In the genomic region with DNA sequence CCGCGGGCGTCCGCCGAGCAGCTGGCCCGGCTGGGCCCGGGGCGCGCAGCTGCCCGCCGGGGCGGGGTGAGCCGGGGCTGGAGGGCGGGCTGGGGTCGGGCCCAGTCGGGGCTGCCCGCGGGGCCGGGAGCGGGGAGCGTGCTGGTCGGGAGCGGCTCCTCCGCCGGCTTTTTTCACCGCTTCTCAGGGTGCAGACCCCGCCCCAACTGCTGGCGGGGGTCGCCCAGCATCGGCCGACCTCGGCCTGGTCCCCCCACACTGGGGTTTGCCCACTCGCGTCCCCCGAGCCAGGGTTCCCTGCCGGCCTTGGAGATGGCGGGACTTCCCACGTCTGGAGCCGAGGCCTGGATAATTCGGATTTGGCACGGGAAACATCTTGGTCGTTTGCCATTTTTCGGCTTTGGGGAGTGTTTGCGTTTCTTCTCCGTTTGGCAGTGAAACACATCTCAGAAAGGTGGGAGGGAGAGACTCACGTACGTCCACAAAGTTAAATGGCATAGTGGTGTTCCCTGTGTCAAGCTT, we compare ENCODE assay signal across 8 cellular contexts. TPM values are rescaled to one million over a fixed set of nuclear protein-coding genes. Genes with fewer than 3 reads are reported as not detected.
DNase-seq lines count a peak whose midpoint lies in the region; ATAC-seq, FAIRE-seq and TF ChIP-seq lines count a peak whose summit lies in the region.

No MANE protein-coding gene starts in this region.

- no peaks in the 10 kb centered on the region for H3K9me3 ChIP-seq in AG04450 (ENCODE audit: control insufficient read depth, insufficient read depth, low read length)

- H3K36me3 ChIP-seq in bronchial epithelial cell (ENCODE audit: control insufficient read depth, insufficient read depth, low read length): peaks cover 1% of the 10 kb centered on the region

- ATAC-seq in GM18520 (IDR thresholded peaks at IDR 0.05; ENCODE audit: unreplicated experiment) (peak; percentile 2), HG03159 (IDR thresholded peaks at IDR 0.05; ENCODE audit: unreplicated experiment) (peak; percentile 13), GM18870 (IDR thresholded peaks at IDR 0.05; ENCODE audit: unreplicated experiment) (no peak)

- TF ChIP-seq CTCF in AG04450 (IDR thresholded peaks at IDR 0.05; ENCODE audit: low read depth, low read length) (no peak), bronchial epithelial cell (IDR thresholded peaks at IDR 0.05; ENCODE audit: insufficient read depth, low read length, severe bottlenecking) (no peak)

- H3K27me3 ChIP-seq in AG04450 (ENCODE audit: control insufficient read depth, insufficient read depth, low read length): no peaks in the 10 kb centered on the region
- no peaks in the 10 kb centered on the region for H3K27me3 ChIP-seq in bronchial epithelial cell (ENCODE audit: control insufficient read depth, insufficient read depth, low read length)

- H3K27ac ChIP-seq in AG04450 (ENCODE audit: low read depth, low read length): peak overlapping the region; percentile 57

- H3K4me3 ChIP-seq in AG04450 (ENCODE audit: low read depth, low read length): peak overlapping the region; percentile 88
- peak overlapping the region; percentile 54 for H3K4me3 ChIP-seq in bronchial epithelial cell (ENCODE audit: low read depth, low read length)

- POLR2A ChIA-PET in AG04450 (lab: Yijun Ruan, JAX): interaction anchor here (1.0 to 1.4 kb wide), 3 partner anchors 16 to 77 kb away, joined by 4 to 6 read pairs (median 5); no protein-coding TSS in a partner anchor

- CTCF ChIA-PET in AG04450 (lab: Charles Lee): interaction anchor here (0.6 kb wide), 1 partner anchor 42 kb away, joined by 3 read pairs; no protein-coding TSS in a partner anchor

- DNase-seq in AG04450 (ENCODE audit: low read depth, low spot score) (no peak), RPMI8226 (peak; percentile 69), bronchial epithelial cell (ENCODE audit: low read depth) (peak; percentile 23), kidney tubule cell (ENCODE audit: low spot score) (peak; percentile 14)
- peak; percentile 30 for DNase-seq in stimulated activated CD8-positive, alpha-beta memory T cell treated with anti-CD3 and anti-CD28 coated beads, Interleukin-4, amount 100 ng/mL, for 48 hours

- FAIRE-seq in bronchial epithelial cell (lab: Jason Lieb, UNC): no peak

RNA-seq across cellular contexts. Expression of a gene that starts 0.4 kb away (rescaled TPM):
- 145 and 176 TPM in 2 replicates for polyA plus RNA-seq in AG04450 (2011; rRNA removed)
- 278 and 389 TPM in 2 replicates for polyA minus RNA-seq in AG04450 (2011; rRNA and poly(A)+ RNA removed)
- total RNA-seq in bronchial epithelial cell: 45.3 and 51.3 TPM in 2 replicates
